Comparison of ENCODE assay signal across 27 cellular contexts in genomic region chr7:130850960-130851359, GRCh38.
"Had no signal": no experiment of that assay in that cellular context is flagged by ENCODE, and none has a peak within 500 bp of the region (broad histone marks: within the 10 kb centered on the region; RNA-seq: fewer than 3 reads in every experiment).

No MANE protein-coding gene starts in this region.

- H3K9me3 Mint-ChIP-seq: activated T-helper 1 cell treated with anti-CD3 and anti-CD28 coated beads, Interleukin-12 subunit alpha, Interleukin-12 subunit beta, Interleukin-2, Interleukin-4 antibody, amounts not matched to agents 30 ng/mL and 10 ng/mL and 1 ng/mL, durations not matched to agents 14 hours and 24 hours and 36 hours; mesothelial cell of epicardium had no signal

- H3K4me1 Mint-ChIP-seq: endodermal cell, mesothelial cell of epicardium, naive B cell, nephron progenitor cell had no signal

- H3K27me3 Mint-ChIP-seq: naive B cell had no signal

- H3K4me3 Mint-ChIP-seq: activated T-helper 1 cell treated with anti-CD3 and anti-CD28 coated beads, Interleukin-12 subunit alpha, Interleukin-12 subunit beta, Interleukin-2, Interleukin-4 antibody, amounts not matched to agents 30 ng/mL and 10 ng/mL and 1 ng/mL, durations not matched to agents 14 hours and 24 hours and 36 hours; endodermal cell; mesothelial cell of epicardium; naive B cell; nephron progenitor cell had no signal

- H3K4me3 ChIP-seq: esophagus muscularis mucosa, gastroesophageal sphincter, hepatocyte, pancreas, right atrium auricular region, spleen, tibial nerve had no signal

- DNase-seq: activated CD4-positive, alpha-beta T cell treated with anti-CD3 and anti-CD28 coated beads for 48 hours; activated CD4-positive, alpha-beta T cell treated with anti-CD3 and anti-CD28 coated beads, Interleukin-2, amount 50 U/mL, for 48 hours; activated CD8-positive, alpha-beta memory T cell treated with anti-CD3 and anti-CD28 coated beads, Interleukin-2, amount 50 U/mL, for 4 hours; activated gamma-delta T cell treated with Interleukin-2 at 50 U/mL for 16 hours; activated naive CD4-positive, alpha-beta T cell treated with anti-CD3 and anti-CD28 coated beads, Interleukin-2, amount 50 U/mL, for 16 hours; activated T-cell treated with anti-CD3 and anti-CD28 coated beads, Interleukin-2, amount 50 U/mL, for 1 hour; amniotic stem cell; brain microvascular endothelial cell; caudate nucleus; endodermal cell; islet precursor cell; left cardiac atrium; left ventricle myocardium superior; naive B cell; nephron progenitor cell; pancreas; spleen; stimulated activated naive CD4-positive, alpha-beta T cell; T-helper 9 cell; WERI-Rb-1 had no signal

- H3K4me1 ChIP-seq: esophagus muscularis mucosa, gastroesophageal sphincter, pancreas, right atrium auricular region, spleen, tibial nerve had no signal

- H3K9me3 ChIP-seq: pancreas had no signal

- H2AFZ ChIP-seq: hepatocyte had no signal

- H3K27ac ChIP-seq: brain microvascular endothelial cell, esophagus muscularis mucosa, gastroesophageal sphincter, hepatocyte, pancreas, right atrium auricular region, spleen, tibial nerve, WERI-Rb-1 had no signal

- H3K36me3 Mint-ChIP-seq: mesothelial cell of epicardium had no signal

- H3K27me3 ChIP-seq: brain microvascular endothelial cell, esophagus muscularis mucosa, gastroesophageal sphincter, hepatocyte, pancreas, right atrium auricular region, spleen, tibial nerve had no signal

- H3K36me3 ChIP-seq: pancreas, WERI-Rb-1 had no signal

- H3K4me2 ChIP-seq: hepatocyte had no signal

- H3K79me2 ChIP-seq: hepatocyte had no signal

- H3K27ac Mint-ChIP-seq: activated T-helper 1 cell treated with anti-CD3 and anti-CD28 coated beads, Interleukin-12 subunit alpha, Interleukin-12 subunit beta, Interleukin-2, Interleukin-4 antibody, amounts not matched to agents 30 ng/mL and 10 ng/mL and 1 ng/mL, durations not matched to agents 14 hours and 24 hours and 36 hours; endodermal cell; mesothelial cell of epicardium; naive B cell; nephron progenitor cell had no signal

- ATAC-seq: gastroesophageal sphincter, left cardiac atrium, left ventricle myocardium superior, pancreas had no signal
